Comparison of ENCODE assay signal across 2 cellular contexts in the genomic region with DNA sequence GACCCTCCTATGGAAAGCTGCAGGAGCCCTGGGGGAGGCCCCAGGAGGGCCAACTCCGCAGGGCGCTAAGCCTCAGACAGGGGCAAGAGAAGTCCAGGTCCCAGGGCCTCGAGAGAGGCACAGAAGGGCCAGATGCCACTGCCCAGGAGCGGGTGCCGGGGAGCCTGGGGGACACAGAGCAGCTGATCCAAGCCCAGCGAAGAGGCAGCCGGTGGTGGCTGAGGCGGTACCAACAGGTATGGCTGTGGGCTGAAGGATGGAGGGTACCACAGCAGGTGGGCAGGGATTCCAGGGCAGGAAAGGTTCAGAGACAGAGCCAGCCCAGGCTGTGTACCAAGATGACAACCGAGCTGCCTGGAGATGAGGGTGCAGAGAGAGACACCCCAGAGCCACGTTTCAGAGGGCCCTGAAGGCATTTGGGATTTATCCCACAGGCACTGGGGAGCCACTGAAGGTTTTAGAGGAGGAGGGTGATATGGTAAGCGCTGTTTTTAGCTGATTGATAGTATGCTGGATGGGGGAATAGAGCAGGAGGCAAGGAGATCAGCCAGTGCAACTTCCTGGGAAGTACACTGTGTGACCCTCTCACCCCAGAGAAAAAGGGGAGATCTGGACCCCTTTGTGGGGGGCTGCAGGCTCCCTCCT.
A peak's percentile ranks its signal among the peaks of the same experiment; 100 is the strongest.
TF ChIP-seq lines count a peak whose summit lies in the region.

No MANE protein-coding gene starts in this region.

TF ChIP-seq in IMR-90, 13 proteins besides CTCF, POLR2A, EP300 and RAD21:
- TF ChIP-seq BHLHE40 (IDR thresholded peaks at IDR 0.05; ENCODE audit: low read depth, low read length) (no peak), MAFK (IDR thresholded peaks at IDR 0.05; ENCODE audit: low read depth, low read length) (no peak), CEBPB (IDR thresholded peaks at IDR 0.05; ENCODE audit: low read depth, low read length) (no peak), CHD1 (IDR thresholded peaks at IDR 0.05; ENCODE audit: low read depth, low read length) (no peak), RFX5 (IDR thresholded peaks at IDR 0.05; ENCODE audit: low read depth, low read length) (no peak), FOS (IDR thresholded peaks at IDR 0.05; ENCODE audit: low read depth, low read length) (no peak), USF2 (IDR thresholded peaks at IDR 0.05; ENCODE audit: low read depth, low read length) (no peak)
- TF ChIP-seq, protein P1, sequence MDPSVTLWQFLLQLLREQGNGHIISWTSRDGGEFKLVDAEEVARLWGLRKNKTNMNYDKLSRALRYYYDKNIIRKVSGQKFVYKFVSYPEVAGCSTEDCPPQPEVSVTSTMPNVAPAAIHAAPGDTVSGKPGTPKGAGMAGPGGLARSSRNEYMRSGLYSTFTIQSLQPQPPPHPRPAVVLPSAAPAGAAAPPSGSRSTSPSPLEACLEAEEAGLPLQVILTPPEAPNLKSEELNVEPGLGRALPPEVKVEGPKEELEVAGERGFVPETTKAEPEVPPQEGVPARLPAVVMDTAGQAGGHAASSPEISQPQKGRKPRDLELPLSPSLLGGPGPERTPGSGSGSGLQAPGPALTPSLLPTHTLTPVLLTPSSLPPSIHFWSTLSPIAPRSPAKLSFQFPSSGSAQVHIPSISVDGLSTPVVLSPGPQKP (IDR thresholded peaks at IDR 0.05; ENCODE audit: borderline replicate concordance, low read depth, low read length), result no peak

TF ChIP-seq in K562, 482 proteins besides CTCF, POLR2A, EP300 and RAD21:
- TF ChIP-seq KDM1A (IDR thresholded peaks at IDR 0.05) (peak in 1 of 2 experiments; percentile 50; a peak in 1 of 4 replicates), PTBP1 (IDR thresholded peaks at IDR 0.05; ENCODE audit: low read depth, low read length) (0 out of 2 replicates have a peak, but pooled peaks have one; percentile 33), CREB3L1 (IDR thresholded peaks at IDR 0.05; ENCODE audit: borderline replicate concordance, low read depth) (no peak), STAG1 (CRISPR knock-in tag; IDR thresholded peaks at IDR 0.05; ENCODE audit: borderline replicate concordance) (peak; percentile 32; the same call in 1 of the 2 replicates), SFPQ (IDR thresholded peaks at IDR 0.05; ENCODE audit: low read depth, low read length) (no peak), E4F1 (CRISPR knock-in tag; IDR thresholded peaks at IDR 0.05; ENCODE audit: borderline replicate concordance) (no peak), RBM25 (IDR thresholded peaks at IDR 0.05; ENCODE audit: low read depth, low read length, severe bottlenecking) (peak; percentile 57), BCOR (IDR thresholded peaks at IDR 0.05) (0 out of 2 replicates have a peak, but pooled peaks have one; percentile 45), ZFP36 (IDR thresholded peaks at IDR 0.05; ENCODE audit: low read depth, low read length, partially characterized antibody) (peak; percentile 73), POLR3G (IDR thresholded peaks at IDR 0.05; ENCODE audit: extremely low read depth, insufficient read length, insufficient replicate concordance) (no peak)
- TF ChIP-seq, protein P2, sequence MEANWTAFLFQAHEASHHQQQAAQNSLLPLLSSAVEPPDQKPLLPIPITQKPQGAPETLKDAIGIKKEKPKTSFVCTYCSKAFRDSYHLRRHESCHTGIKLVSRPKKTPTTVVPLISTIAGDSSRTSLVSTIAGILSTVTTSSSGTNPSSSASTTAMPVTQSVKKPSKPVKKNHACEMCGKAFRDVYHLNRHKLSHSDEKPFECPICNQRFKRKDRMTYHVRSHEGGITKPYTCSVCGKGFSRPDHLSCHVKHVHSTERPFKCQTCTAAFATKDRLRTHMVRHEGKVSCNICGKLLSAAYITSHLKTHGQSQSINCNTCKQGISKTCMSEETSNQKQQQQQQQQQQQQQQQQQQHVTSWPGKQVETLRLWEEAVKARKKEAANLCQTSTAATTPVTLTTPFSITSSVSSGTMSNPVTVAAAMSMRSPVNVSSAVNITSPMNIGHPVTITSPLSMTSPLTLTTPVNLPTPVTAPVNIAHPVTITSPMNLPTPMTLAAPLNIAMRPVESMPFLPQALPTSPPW (CRISPR knock-in tag; IDR thresholded peaks at IDR 0.05), result peak; percentile 1; the same call in 1 of the 2 replicates
TF ChIP-seq in K562: peak in this region for 7.
